1 cellular context compared by ENCODE assay signal in genomic region chr3:71875461-71875947, GRCh38.
TF ChIP-seq lines count a peak whose summit lies in the region.

No MANE protein-coding gene starts in this region.

TF ChIP-seq in HepG2, 621 proteins besides CTCF, POLR2A, EP300 and RAD21 (continued from another document):
- TF ChIP-seq ZNF512B (CRISPR knock-in tag; IDR thresholded peaks at IDR 0.05; ENCODE audit: borderline replicate concordance) (no peak), AHDC1 (CRISPR knock-in tag; IDR thresholded peaks at IDR 0.05; ENCODE audit: borderline replicate concordance) (no peak), KDM2A (CRISPR knock-in tag; IDR thresholded peaks at IDR 0.05; ENCODE audit: borderline replicate concordance, low read depth) (peak; percentile 36; the same call in 1 of the 2 replicates), SMAD9 (CRISPR knock-in tag; IDR thresholded peaks at IDR 0.05) (no peak), ARID5B (CRISPR knock-in tag; IDR thresholded peaks at IDR 0.05) (0 out of 2 replicates have a peak, but pooled peaks have one; percentile 9), ZNF263 (CRISPR knock-in tag; IDR thresholded peaks at IDR 0.05) (peak; percentile 95), STAG1 (CRISPR knock-in tag; IDR thresholded peaks at IDR 0.05) (peak; percentile 88), SMAD3 (CRISPR knock-in tag; IDR thresholded peaks at IDR 0.05) (0 out of 2 replicates have a peak, but pooled peaks have one; percentile 36), ELF4 (CRISPR knock-in tag; IDR thresholded peaks at IDR 0.05; ENCODE audit: borderline replicate concordance) (no peak), HBP1 (CRISPR knock-in tag; IDR thresholded peaks at IDR 0.05; ENCODE audit: low read depth) (0 out of 2 replicates have a peak, but pooled peaks have one; percentile 43), SMC3 (IDR thresholded peaks at IDR 0.05; ENCODE audit: low read length) (peak; percentile 83), ZNF574 (CRISPR knock-in tag; IDR thresholded peaks at IDR 0.05) (0 out of 2 replicates have a peak, but pooled peaks have one; percentile 24), ZNF652 (CRISPR knock-in tag; IDR thresholded peaks at IDR 0.05; ENCODE audit: borderline replicate concordance, low read depth) (0 out of 2 replicates have a peak, but pooled peaks have one; percentile 17), SALL1 (CRISPR knock-in tag; IDR thresholded peaks at IDR 0.05) (peak; percentile 50; the same call in 1 of the 2 replicates), MAZ (IDR thresholded peaks at IDR 0.05; ENCODE audit: borderline replicate concordance, low read depth, low read length) (no peak), MAZ (CRISPR knock-in tag; IDR thresholded peaks at IDR 0.05; ENCODE audit: low read depth) (peak; percentile 44; the same call in 1 of the 2 replicates)
